17 cellular contexts compared by ENCODE assay signal in genomic region chr6:70680396-70680795, GRCh38. TPM values are rescaled to one million over a fixed set of nuclear protein-coding genes. Genes with fewer than 3 reads are reported as not detected.
DNase-seq lines count a peak whose midpoint lies in the region; FAIRE-seq and TF ChIP-seq lines count a peak whose summit lies in the region.
"Had no signal": no experiment of that assay in that cellular context is flagged by ENCODE, and none has a peak within 500 bp of the region (broad histone marks: within the 10 kb centered on the region; RNA-seq: fewer than 3 reads in every experiment).

No MANE protein-coding gene starts in this region.

- no peak overlapping the region for H3K27ac ChIP-seq in WERI-Rb-1
- H3K27ac ChIP-seq: GM23248 had no signal

- H3K27me3 ChIP-seq in WERI-Rb-1 (ENCODE audit: insufficient read depth, low read depth, severe bottlenecking), result no peaks in the 10 kb centered on the region

- DNase-seq in DMS53 treated with DMSO at 0.1 percent for 48 hours (lab: John Stamatoyannopoulos, UW; ENCODE audit: unreplicated experiment), result peak; percentile 88
- DNase-seq in NCI-H146 treated with DMSO at 0.1 percent for 48 hours (lab: John Stamatoyannopoulos, UW; ENCODE audit: unreplicated experiment), result peak; percentile 24
- peak; percentile 20 to 54 for DNase-seq in cardiac fibroblast (ENCODE audit: low read depth in 2 of 2)
- DNase-seq in NCI-H2029 (lab: John Stamatoyannopoulos, UW), result no peak
- DNase-seq in glutamatergic neuron, result no peak
- DNase-seq in WERI-Rb-1, result no peak
- DNase-seq in mesothelial cell of epicardium (ENCODE audit: low spot score in 2 of 2, unreplicated experiment in 2 of 2), result no peak
- DNase-seq: CD8-positive, alpha-beta T cell; COR-L47; DMS153; GM23248 had no signal

- H3K27me3 Mint-ChIP-seq in glutamatergic neuron (ENCODE audit: unreplicated experiment) (no peaks in the 10 kb centered on the region), mesothelial cell of epicardium (ENCODE audit: low read depth) (no peaks in the 10 kb centered on the region)
- H3K27me3 Mint-ChIP-seq: IgD-negative memory B cell had no signal

- TF ChIP-seq CTCF in cardiac fibroblast (IDR thresholded peaks at IDR 0.05; ENCODE audit: low read depth, low read length), result no peak
- no peak for TF ChIP-seq CTCF in glutamatergic neuron (IDR thresholded peaks at IDR 0.05; ENCODE audit: partially characterized antibody, unreplicated experiment)
- no peak for TF ChIP-seq CTCF in WERI-Rb-1 (IDR thresholded peaks at IDR 0.05; ENCODE audit: low read depth, low read length)
- TF ChIP-seq CTCF in mesothelial cell of epicardium (IDR thresholded peaks at IDR 0.05; ENCODE audit: unreplicated experiment), result no peak

- H3K4me3 Mint-ChIP-seq in glutamatergic neuron (ENCODE audit: unreplicated experiment) (no peak overlapping the region), mesothelial cell of epicardium (no peak overlapping the region)
- H3K4me3 Mint-ChIP-seq: CD14-positive monocyte; CD8-positive, alpha-beta T cell; IgD-negative memory B cell had no signal

- H3K36me3 ChIP-seq in WERI-Rb-1, result no peaks in the 10 kb centered on the region

- H3K36me3 Mint-ChIP-seq in glutamatergic neuron (ENCODE audit: unreplicated experiment), result no peaks in the 10 kb centered on the region
- H3K36me3 Mint-ChIP-seq in mesothelial cell of epicardium, result no peaks in the 10 kb centered on the region

- no peak overlapping the region for H3K4me3 ChIP-seq in cardiac fibroblast (replicated peaks in 1 of 2; ENCODE audit: low read depth in 2 of 2, low read length in 2 of 2)
- H3K4me3 ChIP-seq in WERI-Rb-1 (ENCODE audit: low read depth, low read length), result no peak overlapping the region
- H3K4me3 ChIP-seq: GM23248 had no signal

- no peaks in the 10 kb centered on the region for H3K9me3 ChIP-seq in WERI-Rb-1 (ENCODE audit: severe bottlenecking)

- H3K9me3 Mint-ChIP-seq in glutamatergic neuron (ENCODE audit: unreplicated experiment), result no peaks in the 10 kb centered on the region
- no peaks in the 10 kb centered on the region for H3K9me3 Mint-ChIP-seq in mesothelial cell of epicardium
- H3K9me3 Mint-ChIP-seq: CD8-positive, alpha-beta T cell; IgD-negative memory B cell had no signal

- H3K4me1 Mint-ChIP-seq in glutamatergic neuron (ENCODE audit: low read depth, unreplicated experiment) (no peaks in the 10 kb centered on the region), mesothelial cell of epicardium (peaks cover 14% of the 10 kb centered on the region)

- peak; percentile 33 for FAIRE-seq in islet of Langerhans (lab: Jason Lieb, UNC)
- FAIRE-seq: D721Med, GM18507, H54 had no signal

- no peak overlapping the region for H3K27ac Mint-ChIP-seq in glutamatergic neuron (ENCODE audit: unreplicated experiment)
- H3K27ac Mint-ChIP-seq in mesothelial cell of epicardium, result no peak overlapping the region
- H3K27ac Mint-ChIP-seq: CD14-positive monocyte; CD8-positive, alpha-beta T cell; IgD-negative memory B cell had no signal

RNA-seq across cellular contexts. Expression of gene SMAP1, which starts 12.7 kb away (rescaled TPM):
- 33.3 TPM for total RNA-seq in glutamatergic neuron (ENCODE audit: unreplicated experiment)
- total RNA-seq in mesothelial cell of epicardium, result 24.8 to 27.8 TPM (median 25.7 TPM) in 3 replicates

Comparison
In these comparisons a context has a peak if more than half of its experiments do, and no peak if none do; other contexts are left out.
1. DNase-seq: peak in DMS53 treated with DMSO at 0.1 percent for 48 hours (single experiment), NCI-H146 treated with DMSO at 0.1 percent for 48 hours (single experiment) and cardiac fibroblast (2 of 2); none in NCI-H2029 (single experiment), glutamatergic neuron (single experiment), WERI-Rb-1 (single experiment) and mesothelial cell of epicardium (0 of 2).